Comparison of ENCODE assay signal across 15 cellular contexts in genomic region chr11:35781342-35782171, GRCh38.
DNase-seq lines count a peak whose midpoint lies in the region; ATAC-seq lines count a peak whose summit lies in the region.
"Had no signal": no experiment of that assay in that cellular context is flagged by ENCODE, and none has a peak within 500 bp of the region (broad histone marks: within the 10 kb centered on the region; RNA-seq: fewer than 3 reads in every experiment).

No MANE protein-coding gene starts in this region.

- H3K27me3 Mint-ChIP-seq in activated naive CD8-positive, alpha-beta T cell = no peaks in the 10 kb centered on the region
- H3K27me3 Mint-ChIP-seq in activated naive CD8-positive, alpha-beta T cell treated with anti-CD3 and anti-CD28 coated beads, Interleukin-2, amount 50 U/mL, for 24 hours = no peaks in the 10 kb centered on the region
- H3K27me3 Mint-ChIP-seq: dendritic cell treated with granulocyte-macrophage colony-stimulating factor and Interleukin-4, amounts not matched to agents 40 ng/mL and 50 ng/mL, for 4 days had no signal

- in situ Hi-C loops in ACHN (cut with HindIII; ENCODE audit: low pct_ligation_motif_present, low pct_unique_long_range_greater_than_20kb, low sequenced_read_pairs) = no loop called here

- H3K27ac Mint-ChIP-seq in activated naive CD8-positive, alpha-beta T cell = peak overlapping the region; percentile 34
- H3K27ac Mint-ChIP-seq in activated naive CD8-positive, alpha-beta T cell treated with anti-CD3 and anti-CD28 coated beads, Interleukin-2, amount 50 U/mL, for 24 hours = no peak overlapping the region
- H3K27ac Mint-ChIP-seq: activated CD8-positive, alpha-beta T cell treated with anti-CD3 and anti-CD28 coated beads, Interleukin-2, amount 10 ng/mL, durations not matched to agents 7 days and 5 days; dendritic cell treated with granulocyte-macrophage colony-stimulating factor and Interleukin-4, amounts not matched to agents 40 ng/mL and 50 ng/mL, for 4 days had no signal

- peaks cover 4% of the 10 kb centered on the region for H3K9me3 Mint-ChIP-seq in activated naive CD8-positive, alpha-beta T cell (ENCODE audit: low read depth)
- H3K9me3 Mint-ChIP-seq in activated naive CD8-positive, alpha-beta T cell treated with anti-CD3 and anti-CD28 coated beads, Interleukin-2, amount 50 U/mL, for 24 hours = peaks cover 11% of the 10 kb centered on the region

- DNase-seq in activated naive CD8-positive, alpha-beta T cell treated with anti-CD3 and anti-CD28 coated beads, Interleukin-2, amount 50 U/mL, for 24 hours = no peak
- peak; percentile 39 for DNase-seq in astrocyte of the hippocampus (ENCODE audit: low read depth, low spot score)
- DNase-seq in hepatic stellate cell (ENCODE audit: low spot score) = peak; percentile 45
- DNase-seq in stromal cell of bone marrow (ENCODE audit: low read depth) = peak; percentile 41
- DNase-seq in ACHN = no peak
- DNase-seq in globus pallidus (ENCODE audit: low spot score) = no peak
- DNase-seq: activated CD8-positive, alpha-beta T cell treated with anti-CD3 and anti-CD28 coated beads, Interleukin-2, amount 10 ng/mL, durations not matched to agents 7 days and 5 days; activated naive CD4-positive, alpha-beta T cell; left ventricle myocardium inferior; NCI-H1048; T-helper 9 cell; transverse colon had no signal

- no peak overlapping the region for H3K4me3 Mint-ChIP-seq in activated naive CD8-positive, alpha-beta T cell
- H3K4me3 Mint-ChIP-seq in activated naive CD8-positive, alpha-beta T cell treated with anti-CD3 and anti-CD28 coated beads, Interleukin-2, amount 50 U/mL, for 24 hours = no peak overlapping the region
- H3K4me3 Mint-ChIP-seq: activated CD8-positive, alpha-beta T cell treated with anti-CD3 and anti-CD28 coated beads, Interleukin-2, amount 10 ng/mL, durations not matched to agents 7 days and 5 days; dendritic cell treated with granulocyte-macrophage colony-stimulating factor and Interleukin-4, amounts not matched to agents 40 ng/mL and 50 ng/mL, for 4 days had no signal

- peaks cover 13% of the 10 kb centered on the region for H3K36me3 Mint-ChIP-seq in activated naive CD8-positive, alpha-beta T cell
- H3K36me3 Mint-ChIP-seq in activated naive CD8-positive, alpha-beta T cell treated with anti-CD3 and anti-CD28 coated beads, Interleukin-2, amount 50 U/mL, for 24 hours (ENCODE audit: low read depth) = peaks cover 26% of the 10 kb centered on the region

- peaks cover 60% of the 10 kb centered on the region for H3K4me1 Mint-ChIP-seq in activated naive CD8-positive, alpha-beta T cell (ENCODE audit: low read depth)
- peaks cover 52% of the 10 kb centered on the region for H3K4me1 Mint-ChIP-seq in activated naive CD8-positive, alpha-beta T cell treated with anti-CD3 and anti-CD28 coated beads, Interleukin-2, amount 50 U/mL, for 24 hours

- no peak for ATAC-seq in activated naive CD8-positive, alpha-beta T cell treated with anti-CD3 and anti-CD28 coated beads, Interleukin-2, amount 50 U/mL, for 24 hours
- ATAC-seq in HG03439 (IDR thresholded peaks at IDR 0.05; ENCODE audit: unreplicated experiment) = no peak
- ATAC-seq: activated CD8-positive, alpha-beta T cell treated with anti-CD3 and anti-CD28 coated beads, Interleukin-2, amount 10 ng/mL, durations not matched to agents 7 days and 5 days had no signal

Comparison
In these comparisons a context has a peak if more than half of its experiments do, and no peak if none do; other contexts are left out.
1. DNase-seq: peak in astrocyte of the hippocampus (single experiment), hepatic stellate cell (single experiment) and stromal cell of bone marrow (single experiment); none in activated naive CD8-positive, alpha-beta T cell treated with anti-CD3 and anti-CD28 coated beads, Interleukin-2, amount 50 U/mL, for 24 hours (single experiment), ACHN (single experiment) and globus pallidus (single experiment).